ENCODE assay signal across 4 cellular contexts in the genomic region with DNA sequence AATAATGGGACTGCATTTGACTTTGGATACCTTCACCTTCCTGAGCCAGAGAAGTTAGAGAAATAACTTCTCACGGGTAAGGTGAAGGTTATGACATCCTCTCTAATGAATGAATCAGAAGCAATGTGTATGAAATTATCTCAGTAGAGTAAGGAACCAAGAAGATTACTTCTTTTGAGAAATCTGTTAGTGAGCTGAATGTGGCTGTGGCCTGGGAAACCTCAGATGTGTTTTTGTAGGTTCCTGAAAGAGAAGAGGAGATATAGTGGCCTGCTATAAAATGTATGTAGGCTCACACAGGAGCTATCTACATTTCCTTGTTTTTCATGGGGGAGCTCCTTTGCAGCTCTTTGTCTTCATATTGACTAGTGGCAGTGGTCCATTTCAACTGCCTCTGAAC.
"Had no signal": no experiment of that assay in that cellular context is flagged by ENCODE, and none has a peak within 500 bp of the region (broad histone marks: within the 10 kb centered on the region; RNA-seq: fewer than 3 reads in every experiment).

No MANE protein-coding gene starts in this region.

- H3K4me3 ChIP-seq: K562 had no signal

- DNase-seq: IMR-90, KBM-7 had no signal

- H3K27ac ChIP-seq: HL-60 had no signal
